9 cellular contexts compared by ENCODE assay signal in genomic region chr5:25544652-25545249, GRCh38.
A peak's percentile ranks its signal among the peaks of the same experiment; 100 is the strongest.
DNase-seq lines count a peak whose midpoint lies in the region; ATAC-seq and TF ChIP-seq lines count a peak whose summit lies in the region.
"Had no signal": no experiment of that assay in that cellular context is flagged by ENCODE, and none has a peak within 500 bp of the region (broad histone marks: within the 10 kb centered on the region; RNA-seq: fewer than 3 reads in every experiment).

No MANE protein-coding gene starts in this region.

- H3K27ac Mint-ChIP-seq in type B pancreatic cell: no peak overlapping the region
- H3K27ac Mint-ChIP-seq: T-helper 1 cell treated with Interleukin-12 subunit alpha and Interleukin-12 subunit beta and Interleukin-4 antibody, amounts not matched to agents 30 μg/mL and 1 μg/mL, for 36 hours had no signal

- no peaks in the 10 kb centered on the region for H3K9me3 ChIP-seq in sigmoid colon

- H3K27me3 ChIP-seq in HL-60 (ENCODE audit: insufficient read depth, poor library complexity, severe bottlenecking): no peaks in the 10 kb centered on the region
- H3K27me3 ChIP-seq in sigmoid colon: no peaks in the 10 kb centered on the region

- no peak for TF ChIP-seq EP300 in sigmoid colon (IDR thresholded peaks at IDR 0.05)

- H3K9me3 Mint-ChIP-seq in type B pancreatic cell: no peaks in the 10 kb centered on the region

- H3K36me3 Mint-ChIP-seq in type B pancreatic cell: no peaks in the 10 kb centered on the region

- no peak overlapping the region for H3K4me3 ChIP-seq in GM12865 (ENCODE audit: low read depth, low read length)
- H3K4me3 ChIP-seq in HL-60 (replicated peaks; ENCODE audit: insufficient read depth, low read length): no peak overlapping the region
- no peak overlapping the region for H3K4me3 ChIP-seq in foreskin fibroblast (ENCODE audit: low read depth in 1 of 2, low read length in 2 of 2)
- no peak overlapping the region for H3K4me3 ChIP-seq in sigmoid colon

- intact Hi-C loops in sigmoid colon (cut with DNase I): no loop called here

- TF ChIP-seq CTCF in GM12865 (IDR thresholded peaks at IDR 0.05; ENCODE audit: insufficient read depth, low read depth, low read length, missing control alignments): peak; percentile 31
- peak; percentile 61 for TF ChIP-seq CTCF in HL-60 (IDR thresholded peaks at IDR 0.05; ENCODE audit: insufficient read depth, low read length)
- TF ChIP-seq CTCF in foreskin fibroblast (IDR thresholded peaks at IDR 0.05; ENCODE audit: low read depth, low read length): peak; percentile 10
- TF ChIP-seq CTCF in type B pancreatic cell (conservative IDR thresholded peaks at IDR 0.05): peak; percentile 80
- no peak for TF ChIP-seq CTCF in sigmoid colon (IDR thresholded peaks at IDR 0.05)

- no peak overlapping the region for H3K27ac ChIP-seq in HL-60 (replicated peaks)
- no peak overlapping the region for H3K27ac ChIP-seq in sigmoid colon

- ATAC-seq in GM21515 (IDR thresholded peaks at IDR 0.05; ENCODE audit: unreplicated experiment): no peak

- DNase-seq in GM12865 (ENCODE audit: low read depth) (peak; percentile 13), HL-60 (ENCODE audit: low read depth in 1 of 2, low spot score in 1 of 2) (peak; percentile 26 to 57), RKO (ENCODE audit: low spot score) (peak; percentile 72), foreskin fibroblast (no peak), type B pancreatic cell (ENCODE audit: extremely low spot score, unreplicated experiment) (no peak), sigmoid colon (no peak), T-helper 9 cell (no peak)

- H3K36me3 ChIP-seq in sigmoid colon: no peaks in the 10 kb centered on the region

- H3K4me1 ChIP-seq in sigmoid colon: no peaks in the 10 kb centered on the region

- no peaks in the 10 kb centered on the region for H3K27me3 Mint-ChIP-seq in type B pancreatic cell

- no peak for TF ChIP-seq POLR2A in sigmoid colon (IDR thresholded peaks at IDR 0.05)

- no peak overlapping the region for H3K4me3 Mint-ChIP-seq in type B pancreatic cell
- H3K4me3 Mint-ChIP-seq: T-helper 1 cell treated with Interleukin-12 subunit alpha and Interleukin-12 subunit beta and Interleukin-4 antibody, amounts not matched to agents 30 μg/mL and 1 μg/mL, for 36 hours had no signal

- 25 to 37% methylated on average over 6 of the region's 6 CpGs for WGBS in sigmoid colon, 2 donors

- H3K4me1 Mint-ChIP-seq in type B pancreatic cell (ENCODE audit: unreplicated experiment): peaks cover 3% of the 10 kb centered on the region

Comparison
In these comparisons a context has a peak if more than half of its experiments do, and no peak if none do; other contexts are left out.
1. DNase-seq: peak in GM12865 (single experiment), HL-60 (2 of 2) and RKO (single experiment); none in foreskin fibroblast (0 of 2), type B pancreatic cell (single experiment), sigmoid colon (single experiment) and T-helper 9 cell (single experiment).
2. CTCF ChIP-seq: peak in GM12865 (single experiment), HL-60 (single experiment), foreskin fibroblast (single experiment) and type B pancreatic cell (single experiment); none in sigmoid colon (0 of 4).